24 cellular contexts compared by ENCODE assay signal in the genomic region with DNA sequence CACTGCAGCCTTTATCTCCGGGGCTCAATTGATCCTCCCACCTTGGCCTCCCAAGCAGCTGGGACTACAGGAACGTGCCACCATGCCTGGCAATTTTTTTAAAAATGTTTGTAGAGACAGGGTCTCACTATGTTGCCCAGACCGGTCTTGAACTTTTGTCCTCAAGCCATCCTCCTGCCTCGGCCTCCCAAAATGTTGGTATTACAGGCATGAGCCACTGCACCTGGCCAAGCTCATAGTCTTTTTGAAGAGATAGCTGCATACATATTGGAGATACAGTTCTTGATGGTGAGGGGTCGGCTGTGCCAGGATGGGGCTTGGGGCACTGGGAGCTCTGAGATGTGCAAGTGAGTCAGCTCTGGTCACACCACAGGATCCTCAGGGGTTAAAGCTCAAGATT. TPM values are rescaled to one million over a fixed set of nuclear protein-coding genes. Genes with fewer than 3 reads are reported as not detected.
DNase-seq lines count a peak whose midpoint lies in the region; ATAC-seq, FAIRE-seq and TF ChIP-seq lines count a peak whose summit lies in the region.
"Had no signal": no experiment of that assay in that cellular context is flagged by ENCODE, and none has a peak within 500 bp of the region (broad histone marks: within the 10 kb centered on the region; RNA-seq: fewer than 3 reads in every experiment).

No MANE protein-coding gene starts in this region.

- H3K9me3 ChIP-seq in A549 = no peaks in the 10 kb centered on the region

- peak overlapping the region; percentile 30 to 88; a peak in 4 of 6 replicates for H3K27ac ChIP-seq in A549
- H3K27ac ChIP-seq in brain microvascular endothelial cell = no peak overlapping the region
- H3K27ac ChIP-seq: KMS-11 had no signal

- peaks cover 48% of the 10 kb centered on the region for H3K4me1 ChIP-seq in A549

- H3K4me3 ChIP-seq in A549 = no peak overlapping the region
- H3K4me3 ChIP-seq in brain microvascular endothelial cell (ENCODE audit: low read depth, low read length) = no peak overlapping the region

- H3K27me3 ChIP-seq in brain microvascular endothelial cell (replicated peaks) = no peaks in the 10 kb centered on the region

- H3K4me3 Mint-ChIP-seq in activated CD8-positive, alpha-beta memory T cell treated with anti-CD3 and anti-CD28 coated beads, Interleukin-2, amount 10 ng/mL, durations not matched to agents 7 days and 5 days = no peak overlapping the region
- H3K4me3 Mint-ChIP-seq: B cell had no signal

- H3K36me3 ChIP-seq in brain microvascular endothelial cell (replicated peaks) = no peaks in the 10 kb centered on the region

- TF ChIP-seq POLR2A in A549 (IDR thresholded peaks at IDR 0.05; ENCODE audit: low read length) = no peak

- intact Hi-C loops in sciatic nerve (cut with DNase I) = no loop called here

- no peak for ATAC-seq in activated CD8-positive, alpha-beta memory T cell treated with anti-CD3 and anti-CD28 coated beads, Interleukin-2, amount 10 ng/mL, durations not matched to agents 7 days and 5 days
- no peak for ATAC-seq in A549
- ATAC-seq in sciatic nerve = no peak

- no peak for TF ChIP-seq CTCF in A549 (IDR thresholded peaks at IDR 0.05)
- no peak for TF ChIP-seq CTCF in brain microvascular endothelial cell (IDR thresholded peaks at IDR 0.05; ENCODE audit: low read depth, low read length, missing control alignments)

- WGBS in A549 (ENCODE audit: missing lambda C conversion rate) = 87% methylated on average over 5 of the region's 5 CpGs

- no peak for TF ChIP-seq EP300 in A549 (IDR thresholded peaks at IDR 0.05)

- no peaks in the 10 kb centered on the region for H3K36me3 Mint-ChIP-seq in activated CD8-positive, alpha-beta memory T cell treated with anti-CD3 and anti-CD28 coated beads, Interleukin-2, amount 10 ng/mL, durations not matched to agents 7 days and 5 days

- no peak for FAIRE-seq in A549 (lab: Jason Lieb, UNC)
- FAIRE-seq: D721Med, HTR-8/SVneo, RCC 7860 had no signal

- POLR2A ChIA-PET in A549 (lab: Yijun Ruan, JAX) = no interaction called here

- H3K27ac Mint-ChIP-seq in activated CD8-positive, alpha-beta memory T cell treated with anti-CD3 and anti-CD28 coated beads, Interleukin-2, amount 10 ng/mL, durations not matched to agents 7 days and 5 days = no peak overlapping the region
- H3K27ac Mint-ChIP-seq: B cell had no signal

- TF ChIP-seq RAD21 in A549 (conservative IDR thresholded peaks at IDR 0.05 in 1 of 2, IDR thresholded peaks at IDR 0.05 in 1 of 2) = no peak

- in situ Hi-C loops in brain microvascular endothelial cell (cut with HindIII; ENCODE audit: low pct_ligation_motif_present, low sequenced_read_pairs) = no loop called here

- H3K4me1 Mint-ChIP-seq in activated CD8-positive, alpha-beta memory T cell treated with anti-CD3 and anti-CD28 coated beads, Interleukin-2, amount 10 ng/mL, durations not matched to agents 7 days and 5 days = no peaks in the 10 kb centered on the region
- H3K4me1 Mint-ChIP-seq: B cell had no signal

- H3K4me2 ChIP-seq in A549 = no peak overlapping the region
- H3K4me2 ChIP-seq: KMS-11 had no signal

- no peaks in the 10 kb centered on the region for H3K9me3 Mint-ChIP-seq in activated CD8-positive, alpha-beta memory T cell treated with anti-CD3 and anti-CD28 coated beads, Interleukin-2, amount 10 ng/mL, durations not matched to agents 7 days and 5 days (ENCODE audit: low read depth)

- H3K27me3 Mint-ChIP-seq in activated CD8-positive, alpha-beta memory T cell treated with anti-CD3 and anti-CD28 coated beads, Interleukin-2, amount 10 ng/mL, durations not matched to agents 7 days and 5 days = peaks cover 7% of the 10 kb centered on the region

- CTCF ChIA-PET in activated CD8-positive, alpha-beta memory T cell treated with anti-CD3 and anti-CD28 coated beads, Interleukin-2, amount 10 ng/mL, durations not matched to agents 7 days and 5 days (lab: Charles Lee) = interaction anchor here (1.0 kb wide), 1 partner anchor 62 kb away, joined by 4 read pairs; no protein-coding TSS in a partner anchor
- CTCF ChIA-PET in A549 (lab: Yijun Ruan, JAX) = interaction anchor here (0.8 to 20.4 kb wide), 6 partner anchors 9 to 66 kb away, joined by 3 to 281 read pairs (median 3); no protein-coding TSS in a partner anchor

- peak; percentile 37 for DNase-seq in activated CD8-positive, alpha-beta memory T cell treated with anti-CD3 and anti-CD28 coated beads for 24 hours
- no peak for DNase-seq in activated CD8-positive, alpha-beta memory T cell treated with anti-CD3 and anti-CD28 coated beads, Interleukin-2, amount 10 ng/mL, durations not matched to agents 7 days and 5 days
- no peak for DNase-seq in A549 (ENCODE audit: low read depth in 1 of 2, low spot score in 1 of 2)
- DNase-seq in ecto neural progenitor cell (ENCODE audit: low spot score) = peak; percentile 19
- DNase-seq in sciatic nerve (ENCODE audit: low spot score) = peak; percentile 30
- DNase-seq in NCI-H1092 (lab: John Stamatoyannopoulos, UW) = no peak
- no peak for DNase-seq in brain microvascular endothelial cell
- DNase-seq in NCI-H345 (lab: John Stamatoyannopoulos, UW) = no peak
- DNase-seq: DMS53, GF-D8, NCI-H1105, NCI-H146, NCI-H2029, NCI-H2227 treated with DMSO at 0.1 percent for 48 hours, NCI-H510A treated with DMSO at 0.1 percent for 48 hours, NCI-H774 had no signal

TF ChIP-seq in A549, 52 proteins besides CTCF, POLR2A, EP300 and RAD21:
- TF ChIP-seq HOXB5 (CRISPR knock-in tag; IDR thresholded peaks at IDR 0.05) (no peak), FOSB (CRISPR knock-in tag; IDR thresholded peaks at IDR 0.05) (no peak), HOXB13 (CRISPR knock-in tag; IDR thresholded peaks at IDR 0.05; ENCODE audit: low read depth) (no peak), ZNF302 (CRISPR knock-in tag; IDR thresholded peaks at IDR 0.05) (no peak), MAZ (IDR thresholded peaks at IDR 0.05; ENCODE audit: borderline replicate concordance, low read depth, low read length) (no peak), HDAC2 (IDR thresholded peaks at IDR 0.05) (no peak), JUN (IDR thresholded peaks at IDR 0.05) (no peak), CHD2 (IDR thresholded peaks at IDR 0.05; ENCODE audit: low read length, partially characterized antibody) (no peak), RNF2 (IDR thresholded peaks at IDR 0.05; ENCODE audit: borderline replicate concordance, low read depth) (no peak), NR3C1 (IDR thresholded peaks at IDR 0.05) (no peak)
- TF ChIP-seq, protein P1, sequence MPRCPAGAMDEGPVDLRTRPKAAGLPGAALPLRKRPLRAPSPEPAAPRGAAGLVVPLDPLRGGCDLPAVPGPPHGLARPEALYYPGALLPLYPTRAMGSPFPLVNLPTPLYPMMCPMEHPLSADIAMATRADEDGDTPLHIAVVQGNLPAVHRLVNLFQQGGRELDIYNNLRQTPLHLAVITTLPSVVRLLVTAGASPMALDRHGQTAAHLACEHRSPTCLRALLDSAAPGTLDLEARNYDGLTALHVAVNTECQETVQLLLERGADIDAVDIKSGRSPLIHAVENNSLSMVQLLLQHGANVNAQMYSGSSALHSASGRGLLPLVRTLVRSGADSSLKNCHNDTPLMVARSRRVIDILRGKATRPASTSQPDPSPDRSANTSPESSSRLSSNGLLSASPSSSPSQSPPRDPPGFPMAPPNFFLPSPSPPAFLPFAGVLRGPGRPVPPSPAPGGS (IDR thresholded peaks at IDR 0.05) = no peak
TF ChIP-seq in A549: peak in this region for 0.

RNA-seq across cellular contexts. Expression of gene CHRDL2, which starts 53.2 kb away (rescaled TPM):
- total RNA-seq in activated CD8-positive, alpha-beta memory T cell treated with anti-CD3 and anti-CD28 coated beads, Interleukin-2, amount 10 ng/mL, durations not matched to agents 7 days and 5 days = not detected
- 1.8 and 2.3 TPM in 2 replicates for polyA plus RNA-seq in A549 (2011; rRNA removed)
- polyA plus RNA-seq in A549 (2012; cell fraction: cytosol; rRNA removed) = 4.9 and 6.3 TPM in 2 replicates
- polyA plus RNA-seq in A549 (2012; cell fraction: nucleus; rRNA removed) = 5.5 and 5.8 TPM in 2 replicates
- polyA plus RNA-seq in A549 (2017; fragmentation: RNase III; extraction: RNeasy Plus Mini Kit Qiagen cat#74134 plus additional on column Dnase treatment) = 2.6 to 5.8 TPM (median 5.4 TPM) in 3 replicates
- 1.7 and 3.4 TPM in 2 replicates for polyA minus RNA-seq in A549 (2011; rRNA and poly(A)+ RNA removed)
- 0.89 TPM for total RNA-seq in sciatic nerve
- total RNA-seq: A172, B cell, H4, OCI-LY7 had no signal

Comparison
In these comparisons a context has a peak if more than half of its experiments do, and no peak if none do; other contexts are left out.
1. DNase-seq: peak in activated CD8-positive, alpha-beta memory T cell treated with anti-CD3 and anti-CD28 coated beads for 24 hours (single experiment), ecto neural progenitor cell (single experiment) and sciatic nerve (single experiment); none in activated CD8-positive, alpha-beta memory T cell treated with anti-CD3 and anti-CD28 coated beads, Interleukin-2, amount 10 ng/mL, durations not matched to agents 7 days and 5 days (single experiment), A549 (0 of 2), NCI-H1092 (single experiment), brain microvascular endothelial cell (single experiment) and NCI-H345 (single experiment).